20 cellular contexts compared by ENCODE assay signal in genomic region chr4:2848449-2848848, GRCh38. TPM values are rescaled to one million over a fixed set of nuclear protein-coding genes. Genes with fewer than 3 reads are reported as not detected.
A peak's percentile ranks its signal among the peaks of the same experiment; 100 is the strongest.
DNase-seq lines count a peak whose midpoint lies in the region; ATAC-seq and TF ChIP-seq lines count a peak whose summit lies in the region.
"Had no signal": no experiment of that assay in that cellular context is flagged by ENCODE, and none has a peak within 500 bp of the region (broad histone marks: within the 10 kb centered on the region; RNA-seq: fewer than 3 reads in every experiment).

No MANE protein-coding gene starts in this region.

- no peak for TF ChIP-seq CTCF in CD8-positive, alpha-beta T cell (IDR thresholded peaks at IDR 0.05)
- no peak for TF ChIP-seq CTCF in Loucy (conservative IDR thresholded peaks at IDR 0.05; ENCODE audit: low read length)
- TF ChIP-seq CTCF in epithelial cell of esophagus (IDR thresholded peaks at IDR 0.05; ENCODE audit: insufficient read depth, low read depth, low read length, missing control alignments), result no peak
- no peak for TF ChIP-seq CTCF in natural killer cell (IDR thresholded peaks at IDR 0.05)
- TF ChIP-seq CTCF in OCI-LY7 (conservative IDR thresholded peaks at IDR 0.05; ENCODE audit: low read length), result no peak

- H4K20me1 ChIP-seq in Loucy (ENCODE audit: insufficient read depth, low read length, poor library complexity, severe bottlenecking) (peaks cover 62% of the 10 kb centered on the region), OCI-LY7 (ENCODE audit: insufficient read depth, low read length) (peaks cover 8% of the 10 kb centered on the region; the same call in 1 of the 2 replicates)

- H3K4me2 ChIP-seq in Loucy (ENCODE audit: low read depth, low read length, poor library complexity, severe bottlenecking) (peak overlapping the region; percentile 49), OCI-LY7 (ENCODE audit: low read length) (no peak overlapping the region)
- H3K4me2 ChIP-seq: smooth muscle cell had no signal

- intact Hi-C loops in CD8-positive, alpha-beta T cell (cut with DNase I, micrococcal nuclease), result no loop called here
- intact Hi-C loops in natural killer cell (cut with micrococcal nuclease), result loop anchor here (5.0 kb wide), 1 partner anchor 84 kb away; no protein-coding TSS in a partner anchor
- intact Hi-C loops in OCI-LY7 (cut with micrococcal nuclease; ENCODE audit: unreplicated experiment), result no loop called here

- H3K4me3 ChIP-seq in CD8-positive, alpha-beta T cell (ENCODE audit: low read depth, low read length), result no peak overlapping the region
- H3K4me3 ChIP-seq in Loucy (ENCODE audit: low read length, poor library complexity, severe bottlenecking) (no peak overlapping the region), epithelial cell of esophagus (ENCODE audit: low read length) (no peak overlapping the region), OCI-LY7 (ENCODE audit: low read depth, low read length, poor library complexity, severe bottlenecking) (no peak overlapping the region)
- H3K4me3 ChIP-seq: coronary artery, HAP-1, ovary, smooth muscle cell, tibial nerve had no signal

- no peak for ATAC-seq in CD8-positive, alpha-beta T cell
- no peak for ATAC-seq in natural killer cell
- no peak for ATAC-seq in stimulated activated naive B cell treated with anti-CD40 and anti-IgM and Interleukin-4, amounts not matched to agents 10 μg/mL and 1 μg/mL and 100 μg/mL, for 72 hours (replicated peaks)
- ATAC-seq: stimulated activated effector memory CD8-positive, alpha-beta T cell treated with anti-CD3 and anti-CD28 coated beads, Interleukin-12 subunit alpha, Interleukin-12 subunit beta, amount 100 ng/mL, for 72 hours had no signal

- no peaks in the 10 kb centered on the region; the same call in 1 of the 2 replicates for H3F3A ChIP-seq in Loucy (ENCODE audit: low read depth)

- no peak overlapping the region for H3K9ac ChIP-seq in Loucy (ENCODE audit: low read depth, low read length, poor library complexity, severe bottlenecking)

- DNase-seq in CD8-positive, alpha-beta T cell, result no peak
- DNase-seq in epithelial cell of esophagus (ENCODE audit: low read depth) (peak; percentile 41), natural killer cell (no peak), activated gamma-delta T cell (lab: John Stamatoyannopoulos, UW) (no peak), OCI-LY7 (ENCODE audit: low spot score) (no peak), NCI-H446 treated with DMSO at 0.1 percent for 48 hours (lab: John Stamatoyannopoulos, UW) (no peak)
- no peak for DNase-seq in stimulated activated naive B cell treated with anti-CD40 and anti-IgM and Interleukin-4, amounts not matched to agents 10 μg/mL and 1 μg/mL and 100 μg/mL, for 72 hours
- DNase-seq: activated CD4-positive, alpha-beta T cell treated with anti-CD3 and anti-CD28 coated beads, Interleukin-2, amount 50 U/mL, for 4 hours; amygdala; BE2C; NCI-H526 treated with DMSO at 0.1 percent for 48 hours; ovary; SW 1271 had no signal

- H3K27me3 Mint-ChIP-seq in CD8-positive, alpha-beta T cell (ENCODE audit: low read depth), result no peaks in the 10 kb centered on the region
- H3K27me3 Mint-ChIP-seq in natural killer cell (ENCODE audit: low read depth in 2 of 2), result no peaks in the 10 kb centered on the region
- no peaks in the 10 kb centered on the region for H3K27me3 Mint-ChIP-seq in stimulated activated naive B cell treated with anti-CD40 and anti-IgM and Interleukin-4, amounts not matched to agents 10 μg/mL and 1 μg/mL and 100 μg/mL, for 72 hours

- peaks cover 79% of the 10 kb centered on the region for H3K79me2 ChIP-seq in Loucy (ENCODE audit: insufficient read depth, low read length)
- H3K79me2 ChIP-seq in OCI-LY7 (ENCODE audit: insufficient read depth, low read depth, low read length), result peaks cover 21% of the 10 kb centered on the region; the same call in 1 of the 2 replicates

- CTCF ChIA-PET in CD8-positive, alpha-beta T cell (lab: Charles Lee), result no interaction called here
- CTCF ChIA-PET in OCI-LY7 (lab: Charles Lee; ENCODE audit: unreplicated experiment), result no interaction called here

- H3K4me1 ChIP-seq in CD8-positive, alpha-beta T cell (ENCODE audit: insufficient read depth, low read length), result peaks cover 65% of the 10 kb centered on the region
- H3K4me1 ChIP-seq in Loucy (ENCODE audit: insufficient read depth, low read length, poor library complexity, severe bottlenecking) (peaks cover 58% of the 10 kb centered on the region), OCI-LY7 (ENCODE audit: insufficient read depth, low read length, poor library complexity, severe bottlenecking) (peaks cover 39% of the 10 kb centered on the region)
- H3K4me1 ChIP-seq: BE2C had no signal

- peaks cover 13% of the 10 kb centered on the region for H3K36me3 Mint-ChIP-seq in CD8-positive, alpha-beta T cell
- no peaks in the 10 kb centered on the region for H3K36me3 Mint-ChIP-seq in natural killer cell
- peaks cover 4 to 16% of the 10 kb centered on the region in 2 donors for H3K36me3 Mint-ChIP-seq in stimulated activated naive B cell treated with anti-CD40 and anti-IgM and Interleukin-4, amounts not matched to agents 10 μg/mL and 1 μg/mL and 100 μg/mL, for 72 hours

- H3K4me1 Mint-ChIP-seq in CD8-positive, alpha-beta T cell (ENCODE audit: low read depth), result peaks cover 76% of the 10 kb centered on the region
- H3K4me1 Mint-ChIP-seq in natural killer cell, result peaks cover 69 to 75% of the 10 kb centered on the region in 2 donors
- H3K4me1 Mint-ChIP-seq in stimulated activated naive B cell treated with anti-CD40 and anti-IgM and Interleukin-4, amounts not matched to agents 10 μg/mL and 1 μg/mL and 100 μg/mL, for 72 hours, result peaks cover 47 to 86% of the 10 kb centered on the region in 2 donors

- POLR2A ChIA-PET in CD8-positive, alpha-beta T cell (lab: Charles Lee), result interaction anchor here (2.0 kb wide), 1 partner anchor 10 kb away, joined by 5 read pairs; no protein-coding TSS in a partner anchor
- POLR2A ChIA-PET in OCI-LY7 (lab: Charles Lee), result interaction anchor here (0.6 to 1.2 kb wide), 4 partner anchors 10 to 36 kb away, joined by 3 to 6 read pairs (median 4); no protein-coding TSS in a partner anchor

- H3K27me3 ChIP-seq in CD8-positive, alpha-beta T cell (ENCODE audit: insufficient read depth, low read length), result no peaks in the 10 kb centered on the region
- no peaks in the 10 kb centered on the region for H3K27me3 ChIP-seq in Loucy (ENCODE audit: insufficient read depth, low read length, poor library complexity, severe bottlenecking)
- H3K27me3 ChIP-seq: BE2C, ovary, tibial nerve had no signal

- H3K9me3 ChIP-seq in CD8-positive, alpha-beta T cell (ENCODE audit: low read length), result no peaks in the 10 kb centered on the region
- H3K9me3 ChIP-seq in Loucy (ENCODE audit: insufficient read depth, low read depth, low read length), result no peaks in the 10 kb centered on the region
- no peaks in the 10 kb centered on the region for H3K9me3 ChIP-seq in OCI-LY7 (ENCODE audit: low read length)
- H3K9me3 ChIP-seq: BE2C, HAP-1, ovary, tibial nerve had no signal

- no peaks in the 10 kb centered on the region for H3K9me3 Mint-ChIP-seq in CD8-positive, alpha-beta T cell
- H3K9me3 Mint-ChIP-seq in natural killer cell, result no peaks in the 10 kb centered on the region
- H3K9me3 Mint-ChIP-seq in stimulated activated naive B cell treated with anti-CD40 and anti-IgM and Interleukin-4, amounts not matched to agents 10 μg/mL and 1 μg/mL and 100 μg/mL, for 72 hours, result no peaks in the 10 kb centered on the region
- H3K9me3 Mint-ChIP-seq: stimulated activated effector memory CD8-positive, alpha-beta T cell treated with anti-CD3 and anti-CD28 coated beads, Interleukin-12 subunit alpha, Interleukin-12 subunit beta, amount 100 ng/mL, for 72 hours had no signal

- H2AFZ ChIP-seq in Loucy (ENCODE audit: low read length) (no peak overlapping the region), OCI-LY7 (ENCODE audit: low read length) (no peak overlapping the region)

- peak overlapping the region; percentile 63 for H3K27ac Mint-ChIP-seq in CD8-positive, alpha-beta T cell
- peak overlapping the region; percentile 90 to 94 for H3K27ac Mint-ChIP-seq in natural killer cell
- H3K27ac Mint-ChIP-seq in stimulated activated naive B cell treated with anti-CD40 and anti-IgM and Interleukin-4, amounts not matched to agents 10 μg/mL and 1 μg/mL and 100 μg/mL, for 72 hours, result no peak overlapping the region

- H3K27ac ChIP-seq in CD8-positive, alpha-beta T cell (ENCODE audit: low read depth, low read length), result no peak overlapping the region
- no peak overlapping the region for H3K27ac ChIP-seq in OCI-LY7 (ENCODE audit: low read depth, low read length, poor library complexity, severe bottlenecking)
- H3K27ac ChIP-seq: epithelial cell of prostate had no signal

- H3K9me2 ChIP-seq in Loucy (replicated peaks; ENCODE audit: low read depth, low read length) (no peaks in the 10 kb centered on the region), OCI-LY7 (ENCODE audit: insufficient read depth, low read length) (no peaks in the 10 kb centered on the region)

- H3K36me3 ChIP-seq in CD8-positive, alpha-beta T cell (ENCODE audit: insufficient read depth, low read length), result no peaks in the 10 kb centered on the region
- H3K36me3 ChIP-seq in Loucy (ENCODE audit: insufficient read depth, low read length), result no peaks in the 10 kb centered on the region
- H3K36me3 ChIP-seq in OCI-LY7 (ENCODE audit: insufficient read depth, low read length), result peaks cover 1% of the 10 kb centered on the region; the same call in 1 of the 2 replicates
- H3K36me3 ChIP-seq: BE2C, ovary had no signal

- H3K4me3 Mint-ChIP-seq in CD8-positive, alpha-beta T cell, result no peak overlapping the region
- H3K4me3 Mint-ChIP-seq in natural killer cell, result no peak overlapping the region
- H3K4me3 Mint-ChIP-seq in stimulated activated naive B cell treated with anti-CD40 and anti-IgM and Interleukin-4, amounts not matched to agents 10 μg/mL and 1 μg/mL and 100 μg/mL, for 72 hours, result no peak overlapping the region

- no TSS peak for BruUV-seq in OCI-LY7 (replicated peaks; lab: Mats Ljungman, UMichigan)

RNA-seq across cellular contexts. Expression of gene ADD1, which starts 4.8 kb away (rescaled TPM):
- 100 to 1,000 TPM; 129 TPM for total RNA-seq in CD8-positive, alpha-beta T cell
- total RNA-seq in natural killer cell (100 to 1,000 TPM; 383 to 465 (median 452) TPM), OCI-LY7 (2022) (108 TPM in 2 replicates)
- 77.1 and 85.3 TPM in 2 replicates for total RNA-seq in OCI-LY7 (2014; rRNA removed; shearing (Covaris generic))

RNA-seq across cellular contexts. Expression of gene SH3BP2, which starts 55.6 kb away (rescaled TPM):
- total RNA-seq in CD8-positive, alpha-beta T cell, result 10 to 100 TPM; 22.4 to 24.8 TPM
- total RNA-seq in natural killer cell (100 to 1,000 TPM; 213 to 283 (median 221) TPM), OCI-LY7 (2022) (23.8 and 31.6 TPM in 2 replicates)
- 6.9 and 10.9 TPM in 2 replicates for total RNA-seq in OCI-LY7 (2014; rRNA removed; shearing (Covaris generic))

Comparison
In these comparisons a context has a peak if more than half of its experiments do, and no peak if none do; other contexts are left out.
1. RNA of gene SH3BP2, which starts 55.6 kb away (total RNA-seq): 213 to 283 TPM in natural killer cell; 6.9 to 31.6 TPM in OCI-LY7 and 22.4 to 24.8 TPM in CD8-positive, alpha-beta T cell; every median in the first group is over 4 times any median in the second.